In genomic region chr1:209246660-209247059, GRCh38 we compare ENCODE assay signal across 16 cellular contexts.
DNase-seq lines count a peak whose midpoint lies in the region; ATAC-seq and TF ChIP-seq lines count a peak whose summit lies in the region.
"Had no signal": no experiment of that assay in that cellular context is flagged by ENCODE, and none has a peak within 500 bp of the region (broad histone marks: within the 10 kb centered on the region; RNA-seq: fewer than 3 reads in every experiment).

No MANE protein-coding gene starts in this region.

- H3K4ac ChIP-seq in neuronal stem cell (ENCODE audit: low read length), result no peak overlapping the region

- H3K4me2 ChIP-seq in neuronal stem cell (ENCODE audit: insufficient read depth, low read length, poor library complexity, severe bottlenecking), result no peak overlapping the region
- H3K4me2 ChIP-seq: PC-9 had no signal

- H4K8ac ChIP-seq in neuronal stem cell (ENCODE audit: low read depth, low read length), result no peak overlapping the region

- H3K9ac ChIP-seq in neuronal stem cell (ENCODE audit: low read depth, low read length, poor library complexity), result no peak overlapping the region

- no peak for TF ChIP-seq CTCF in AG04449 (IDR thresholded peaks at IDR 0.05; ENCODE audit: insufficient read depth, low read length, missing control alignments)
- TF ChIP-seq CTCF in HFFc6 (IDR thresholded peaks at IDR 0.05), result no peak

- no peaks in the 10 kb centered on the region for H3K9me3 ChIP-seq in neuronal stem cell (replicated peaks in 1 of 2; ENCODE audit: control insufficient read depth in 2 of 2, insufficient read depth in 1 of 2, low read depth in 1 of 2, low read length in 2 of 2)
- H3K9me3 ChIP-seq: body of pancreas, Caco-2, left ventricle myocardium inferior had no signal

- no peaks in the 10 kb centered on the region for H3K9me3 Mint-ChIP-seq in HFFc6

- no peaks in the 10 kb centered on the region for H3K36me3 ChIP-seq in neuronal stem cell (replicated peaks in 1 of 2; ENCODE audit: control insufficient read depth in 2 of 2, insufficient read depth in 2 of 2, low read length in 2 of 2)
- H3K36me3 ChIP-seq: left ventricle myocardium inferior had no signal

- no peak overlapping the region for H4K91ac ChIP-seq in neuronal stem cell (ENCODE audit: low read depth, low read length, poor library complexity)

- H3K27ac ChIP-seq in neuronal stem cell (replicated peaks; ENCODE audit: low read length), result no peak overlapping the region
- H3K27ac ChIP-seq: body of pancreas, left ventricle myocardium inferior, PC-9 had no signal

- peaks cover 0 to 2% of the 10 kb centered on the region in 2 donors for H3K4me1 ChIP-seq in neuronal stem cell (ENCODE audit: control insufficient read depth in 2 of 2, insufficient read depth in 1 of 2, low read depth in 1 of 2, low read length in 2 of 2)
- H3K4me1 ChIP-seq: body of pancreas, Caco-2, left ventricle myocardium inferior had no signal

- no peak overlapping the region for H3K4me3 Mint-ChIP-seq in HFFc6

- H3K23ac ChIP-seq in neuronal stem cell (ENCODE audit: low read depth, low read length, poor library complexity), result no peak overlapping the region

- peak overlapping the region; percentile 51; the same call in 1 of the 2 replicates for H3K27ac Mint-ChIP-seq in HFFc6

- DNase-seq in AG04449 (ENCODE audit: low read depth, low spot score), result peak; percentile 17
- peak; percentile 59 for DNase-seq in HFFc6
- peak; percentile 52 for DNase-seq in fibroblast of peridontal ligament (ENCODE audit: extremely low read depth)
- DNase-seq in activated naive CD4-positive, alpha-beta T cell treated with anti-CD3 and anti-CD28 coated beads, Interleukin-2, amount 50 U/mL, for 16 hours, result no peak
- DNase-seq in neuronal stem cell (ENCODE audit: low spot score), result no peak
- DNase-seq: activated effector memory CD4-positive, alpha-beta T cell treated with anti-CD3 and anti-CD28 coated beads, Interleukin-2, amount 50 U/mL, for 16 hours; body of pancreas; Caco-2; Kasumi-1; left ventricle myocardium inferior; NCI-H510A treated with DMSO at 0.1 percent for 48 hours; PC-9; stimulated activated naive CD8-positive, alpha-beta T cell treated with anti-CD3 and anti-CD28 coated beads, Interleukin-15, Interleukin-2, amounts not matched to agents 100 U/mL and 50 U/mL, for 24 hours had no signal

- ATAC-seq in SK-N-SH treated with all-trans-retinoic acid at 6 μM for 48 hours (peak; percentile 18), HG02840 (IDR thresholded peaks at IDR 0.05; ENCODE audit: low FRiP score, unreplicated experiment) (no peak), GM18861 (IDR thresholded peaks at IDR 0.05; ENCODE audit: unreplicated experiment) (no peak)
- ATAC-seq: body of pancreas; stimulated activated naive CD8-positive, alpha-beta T cell treated with anti-CD3 and anti-CD28 coated beads, Interleukin-15, Interleukin-2, amounts not matched to agents 100 U/mL and 50 U/mL, for 24 hours had no signal

- no peak overlapping the region for H2BK120ac ChIP-seq in neuronal stem cell (ENCODE audit: low read depth, low read length)

- H3K4me1 Mint-ChIP-seq in HFFc6 (ENCODE audit: low read depth), result peaks cover 37% of the 10 kb centered on the region

- H3K27me3 ChIP-seq in neuronal stem cell (ENCODE audit: control insufficient read depth in 3 of 3, insufficient read depth in 3 of 3, low read depth in 1 of 3, low read length in 3 of 3), result no peaks in the 10 kb centered on the region
- H3K27me3 ChIP-seq: body of pancreas had no signal

- no CpG with 5 or more reads among the region's 3 CpGs for WGBS in neuronal stem cell (ENCODE audit: extremely low coverage in 2 of 2, insufficient read length in 2 of 2, insufficient replicate concordance in 1 of 2), 2 donors

- H3K4me3 ChIP-seq in AG04449 (ENCODE audit: low read depth, low read length) (no peak overlapping the region), neuronal stem cell (ENCODE audit: low read length in 2 of 2) (no peak overlapping the region)
- H3K4me3 ChIP-seq: body of pancreas, left ventricle myocardium inferior, PC-9 had no signal

- no peak overlapping the region for H2AFZ ChIP-seq in neuronal stem cell (ENCODE audit: low read length)
- H2AFZ ChIP-seq: PC-9 had no signal

- no peak overlapping the region for H2BK5ac ChIP-seq in neuronal stem cell (ENCODE audit: low read length)

- no peak overlapping the region for H2BK12ac ChIP-seq in neuronal stem cell (ENCODE audit: low read length)

- POLR2A ChIA-PET in AG04449 (lab: Yijun Ruan, JAX), result no interaction called here

- CTCF ChIA-PET in AG04449 (lab: Yijun Ruan, JAX), result interaction anchor here (0.8 to 5.6 kb wide), 20 partner anchors 9 to 319 kb away, joined by 3 to 92 read pairs (median 9); no protein-coding TSS in a partner anchor

- H3K18ac ChIP-seq in neuronal stem cell (ENCODE audit: low read length), result no peak overlapping the region

- no peak overlapping the region for H2BK15ac ChIP-seq in neuronal stem cell (ENCODE audit: low read length)

- no peaks in the 10 kb centered on the region for H3K36me3 Mint-ChIP-seq in HFFc6 (ENCODE audit: low read depth)

- H3K14ac ChIP-seq in neuronal stem cell (ENCODE audit: low read length), result no peak overlapping the region

- H3K79me1 ChIP-seq in neuronal stem cell (ENCODE audit: low read depth, low read length), result no peaks in the 10 kb centered on the region

- peaks cover 1% of the 10 kb centered on the region; the same call in 1 of the 2 replicates for H3K27me3 Mint-ChIP-seq in HFFc6 (ENCODE audit: insufficient read depth)

- no peak overlapping the region for H2AK5ac ChIP-seq in neuronal stem cell (ENCODE audit: low read depth, low read length)

TF ChIP-seq in SK-N-SH treated with all-trans-retinoic acid at 6 μM for 48 hours, 23 proteins besides CTCF, POLR2A, EP300 and RAD21:
- 0 out of 2 replicates have a peak, but pooled peaks have one; percentile 33 for TF ChIP-seq OSR1 (CRISPR knock-in tag; IDR thresholded peaks at IDR 0.05)
- TF ChIP-seq ESRRG (CRISPR knock-in tag; IDR thresholded peaks at IDR 0.05), result no peak

Comparison
In these comparisons a context has a peak if more than half of its experiments do, and no peak if none do; other contexts are left out.
1. DNase-seq: peak in AG04449 (single experiment), HFFc6 (single experiment) and fibroblast of peridontal ligament (single experiment); none in activated naive CD4-positive, alpha-beta T cell treated with anti-CD3 and anti-CD28 coated beads, Interleukin-2, amount 50 U/mL, for 16 hours (single experiment) and neuronal stem cell (single experiment).